35 cellular contexts compared by ENCODE assay signal in genomic region chr5:146703899-146704298, GRCh38.
A peak's percentile ranks its signal among the peaks of the same experiment; 100 is the strongest.
DNase-seq lines count a peak whose midpoint lies in the region; ATAC-seq, FAIRE-seq and TF ChIP-seq lines count a peak whose summit lies in the region.
"Had no signal": no experiment of that assay in that cellular context is flagged by ENCODE, and none has a peak within 500 bp of the region (broad histone marks: within the 10 kb centered on the region; RNA-seq: fewer than 3 reads in every experiment).

No MANE protein-coding gene starts in this region.

- ATAC-seq in natural killer cell (no peak), mucosa of descending colon (no peak), HG03354 (IDR thresholded peaks at IDR 0.05; ENCODE audit: poor library complexity, severe bottlenecking, unreplicated experiment) (no peak)
- ATAC-seq in natural killer cell treated with Interleukin-12 subunit alpha and Interleukin-12 subunit beta and Interleukin-15 and Interleukin-18, amount 100 ng/mL, for 72 hours: no peak
- ATAC-seq: activated CD4-positive, alpha-beta T cell treated with anti-CD3 and anti-CD28 coated beads for 36 hours; activated CD8-positive, alpha-beta T cell treated with anti-CD3 and anti-CD28 coated beads for 36 hours had no signal

- H3K4me2 ChIP-seq in keratinocyte (ENCODE audit: control insufficient read depth, extremely low read depth, insufficient read depth, low read depth, low read length): peak overlapping the region; percentile 69
- no peak overlapping the region for H3K4me2 ChIP-seq in mesendoderm (ENCODE audit: low read length)
- H3K4me2 ChIP-seq: KMS-11 had no signal

- H3K4me3 Mint-ChIP-seq in natural killer cell: no peak overlapping the region
- H3K4me3 Mint-ChIP-seq in natural killer cell treated with Interleukin-12 subunit alpha and Interleukin-12 subunit beta and Interleukin-15 and Interleukin-18, amount 100 ng/mL, for 72 hours: no peak overlapping the region
- H3K4me3 Mint-ChIP-seq: activated CD4-positive, alpha-beta T cell treated with anti-CD3 and anti-CD28 coated beads for 36 hours; activated CD8-positive, alpha-beta T cell treated with anti-CD3 and anti-CD28 coated beads for 36 hours; CD14-positive monocyte; neural progenitor cell had no signal

- no peaks in the 10 kb centered on the region for H3K36me3 ChIP-seq in bronchial epithelial cell (ENCODE audit: control insufficient read depth, insufficient read depth, low read length)
- H3K36me3 ChIP-seq in keratinocyte (ENCODE audit: control insufficient read depth in 2 of 2, extremely low read depth in 1 of 2, insufficient read depth in 2 of 2, low read length in 2 of 2): no peaks in the 10 kb centered on the region
- H3K36me3 ChIP-seq in mesendoderm (ENCODE audit: control insufficient read depth, insufficient read depth, low read length): no peaks in the 10 kb centered on the region
- H3K36me3 ChIP-seq in mucosa of descending colon (ENCODE audit: low read depth): no peaks in the 10 kb centered on the region
- H3K36me3 ChIP-seq: neural progenitor cell, right atrium auricular region had no signal

- FAIRE-seq in bronchial epithelial cell (lab: Jason Lieb, UNC): no peak
- no peak for FAIRE-seq in keratinocyte (lab: Jason Lieb, UNC)
- FAIRE-seq: colon, H1, small intestine had no signal

- no peak overlapping the region for H3K18ac ChIP-seq in mesendoderm (ENCODE audit: low read length)

- H3K4me1 Mint-ChIP-seq in natural killer cell: peaks cover 40 to 56% of the 10 kb centered on the region in 2 donors
- peaks cover 22 to 26% of the 10 kb centered on the region in 2 donors for H3K4me1 Mint-ChIP-seq in natural killer cell treated with Interleukin-12 subunit alpha and Interleukin-12 subunit beta and Interleukin-15 and Interleukin-18, amount 100 ng/mL, for 72 hours (ENCODE audit: low read depth in 2 of 2)
- H3K4me1 Mint-ChIP-seq: activated CD4-positive, alpha-beta T cell treated with anti-CD3 and anti-CD28 coated beads for 36 hours had no signal

- dilution Hi-C loops in keratinocyte (cut with MboI; ENCODE audit: extremely low pct_ligation_motif_present, low sequenced_read_pairs): no loop called here

- H3K9me1 ChIP-seq in keratinocyte (ENCODE audit: control insufficient read depth, extremely low read depth, insufficient read depth, low read length): no peaks in the 10 kb centered on the region

- H3K79me1 ChIP-seq in mesendoderm (ENCODE audit: low read length): no peaks in the 10 kb centered on the region

- no peak overlapping the region for H2AFZ ChIP-seq in keratinocyte (ENCODE audit: control insufficient read depth, low read length)
- H2AFZ ChIP-seq: neural progenitor cell had no signal

- no peaks in the 10 kb centered on the region for H3K27me3 ChIP-seq in bronchial epithelial cell (ENCODE audit: control insufficient read depth, insufficient read depth, low read length)
- no peaks in the 10 kb centered on the region for H3K27me3 ChIP-seq in keratinocyte (ENCODE audit: control insufficient read depth, extremely low read depth, insufficient read depth, low read length)
- H3K27me3 ChIP-seq in mesendoderm (ENCODE audit: insufficient read depth, low read length, poor library complexity): no peaks in the 10 kb centered on the region
- H3K27me3 ChIP-seq: neural progenitor cell, right atrium auricular region had no signal

- H3K9ac ChIP-seq in keratinocyte (ENCODE audit: control insufficient read depth, extremely low read depth, insufficient read depth, low read length) (no peak overlapping the region), mesendoderm (ENCODE audit: low read length) (no peak overlapping the region)
- H3K9ac ChIP-seq: KMS-11, neural progenitor cell had no signal

- H3K79me2 ChIP-seq in keratinocyte (ENCODE audit: control insufficient read depth, insufficient read depth, low read length): no peaks in the 10 kb centered on the region
- no peaks in the 10 kb centered on the region for H3K79me2 ChIP-seq in mesendoderm (ENCODE audit: control insufficient read depth, insufficient read depth, low read length)

- WGBS in mesendoderm (ENCODE audit: extremely low coverage, insufficient coverage, low lambda C conversion rate): no CpG with 5 or more reads among the region's 1 CpG

- TF ChIP-seq CTCF in natural killer cell (IDR thresholded peaks at IDR 0.05) (no peak), bronchial epithelial cell (IDR thresholded peaks at IDR 0.05; ENCODE audit: insufficient read depth, low read length, severe bottlenecking) (no peak), keratinocyte (optimal IDR thresholded peaks at IDR 0.05 in 1 of 3, IDR thresholded peaks at IDR 0.05 in 1 of 3, conservative IDR thresholded peaks at IDR 0.05 in 1 of 3; ENCODE audit: extremely low read depth in 1 of 3, insufficient read depth in 2 of 3, low read length in 3 of 3) (no peak), mucosa of descending colon (IDR thresholded peaks at IDR 0.05) (no peak)

- H3K4me3 ChIP-seq in bronchial epithelial cell (ENCODE audit: low read depth, low read length) (no peak overlapping the region), keratinocyte (ENCODE audit: control insufficient read depth in 2 of 3, extremely low read depth in 1 of 3, insufficient read depth in 2 of 3, low read depth in 1 of 3, low read length in 3 of 3) (no peak overlapping the region), mesendoderm (ENCODE audit: low read length) (no peak overlapping the region), mucosa of descending colon (no peak overlapping the region)
- H3K4me3 ChIP-seq: lung, neural progenitor cell, right atrium auricular region had no signal

- no peaks in the 10 kb centered on the region for H4K20me1 ChIP-seq in keratinocyte (ENCODE audit: control insufficient read depth, extremely low read depth, insufficient read depth, low read length)

- no peak overlapping the region for H3K56ac ChIP-seq in mesendoderm (ENCODE audit: low read length)

- H3K9me3 Mint-ChIP-seq in natural killer cell: no peaks in the 10 kb centered on the region
- no peaks in the 10 kb centered on the region for H3K9me3 Mint-ChIP-seq in natural killer cell treated with Interleukin-12 subunit alpha and Interleukin-12 subunit beta and Interleukin-15 and Interleukin-18, amount 100 ng/mL, for 72 hours
- H3K9me3 Mint-ChIP-seq: activated CD8-positive, alpha-beta T cell treated with anti-CD3 and anti-CD28 coated beads for 36 hours; activated T-helper 2 cell treated with anti-CD3 and anti-CD28 coated beads, Interferon-gamma antibody, Interleukin-2, Interleukin-4, amounts not matched to agents 10 μg/mL and 5 μg/mL and 100 μg/mL, durations not matched to agents 14 hours and 24 hours and 36 hours; neural progenitor cell had no signal

- H2BK5ac ChIP-seq in mesendoderm (ENCODE audit: low read length): no peak overlapping the region

- no peak overlapping the region for H3K23ac ChIP-seq in mesendoderm (ENCODE audit: low read length)

- H4K8ac ChIP-seq in mesendoderm (ENCODE audit: low read depth, low read length): no peak overlapping the region

- H3K4me1 ChIP-seq in keratinocyte (ENCODE audit: control insufficient read depth, extremely low read depth, insufficient read depth, low read length) (peaks cover 30% of the 10 kb centered on the region), mesendoderm (ENCODE audit: control insufficient read depth, low read depth, low read length) (peaks cover 16% of the 10 kb centered on the region), mucosa of descending colon (ENCODE audit: low read depth) (no peaks in the 10 kb centered on the region)
- H3K4me1 ChIP-seq: Caco-2, right atrium auricular region had no signal

- no peak overlapping the region for H2BK120ac ChIP-seq in mesendoderm (ENCODE audit: low read depth, low read length)

- peak overlapping the region; percentile 18 to 56 for H3K27ac Mint-ChIP-seq in natural killer cell
- peak overlapping the region in 1 of 2 donors; percentile 56 for H3K27ac Mint-ChIP-seq in natural killer cell treated with Interleukin-12 subunit alpha and Interleukin-12 subunit beta and Interleukin-15 and Interleukin-18, amount 100 ng/mL, for 72 hours
- H3K27ac Mint-ChIP-seq: activated CD4-positive, alpha-beta T cell treated with anti-CD3 and anti-CD28 coated beads for 36 hours; activated CD8-positive, alpha-beta T cell treated with anti-CD3 and anti-CD28 coated beads for 36 hours; activated T-helper 2 cell treated with anti-CD3 and anti-CD28 coated beads, Interferon-gamma antibody, Interleukin-2, Interleukin-4, amounts not matched to agents 10 μg/mL and 5 μg/mL and 100 μg/mL, durations not matched to agents 14 hours and 24 hours and 36 hours; CD14-positive monocyte; neural progenitor cell had no signal

- H3K9me3 ChIP-seq in keratinocyte (ENCODE audit: control insufficient read depth, low read depth, low read length) (no peaks in the 10 kb centered on the region), mucosa of descending colon (no peaks in the 10 kb centered on the region)
- H3K9me3 ChIP-seq: Caco-2, right atrium auricular region had no signal

- H3K27me3 Mint-ChIP-seq in natural killer cell (ENCODE audit: low read depth in 2 of 2): no peaks in the 10 kb centered on the region
- H3K27me3 Mint-ChIP-seq in natural killer cell treated with Interleukin-12 subunit alpha and Interleukin-12 subunit beta and Interleukin-15 and Interleukin-18, amount 100 ng/mL, for 72 hours: no peaks in the 10 kb centered on the region
- H3K27me3 Mint-ChIP-seq: activated CD4-positive, alpha-beta T cell treated with anti-CD3 and anti-CD28 coated beads for 36 hours; activated CD8-positive, alpha-beta T cell treated with anti-CD3 and anti-CD28 coated beads for 36 hours had no signal

- H3K4ac ChIP-seq in mesendoderm (ENCODE audit: low read depth, low read length): no peak overlapping the region

- H3K27ac ChIP-seq in keratinocyte (ENCODE audit: control insufficient read depth, insufficient read depth, low read length) (peak overlapping the region; percentile 70), mesendoderm (ENCODE audit: low read depth, low read length) (no peak overlapping the region)
- H3K27ac ChIP-seq: KMS-11, neural progenitor cell, right atrium auricular region, VCaP had no signal

- intact Hi-C loops in natural killer cell (cut with micrococcal nuclease): loop anchor here (10.0 kb wide), 1 partner anchor 91 kb away; no protein-coding TSS in a partner anchor
- intact Hi-C loops in mucosa of descending colon (cut with DNase I, micrococcal nuclease): no loop called here

- H3K36me3 Mint-ChIP-seq in natural killer cell: no peaks in the 10 kb centered on the region
- peaks cover 5% of the 10 kb centered on the region for H3K36me3 Mint-ChIP-seq in natural killer cell treated with Interleukin-12 subunit alpha and Interleukin-12 subunit beta and Interleukin-15 and Interleukin-18, amount 100 ng/mL, for 72 hours
- H3K36me3 Mint-ChIP-seq: CD14-positive monocyte had no signal

- H4K5ac ChIP-seq in mesendoderm (ENCODE audit: low read length): no peak overlapping the region

- DNase-seq in natural killer cell (no peak), bronchial epithelial cell (ENCODE audit: low read depth) (peak; percentile 98), keratinocyte (ENCODE audit: low read depth, low spot score) (peak; percentile 75), middle frontal gyrus (ENCODE audit: extremely low spot score, low spot score) (no peak), mesendoderm (no peak), mucosa of descending colon (no peak)
- no peak for DNase-seq in natural killer cell treated with Interleukin-12 subunit alpha and Interleukin-12 subunit beta and Interleukin-15 and Interleukin-18, amount 100 ng/mL, for 72 hours (ENCODE audit: low spot score)
- DNase-seq: activated CD4-positive, alpha-beta T cell treated with anti-CD3 and anti-CD28 coated beads for 36 hours; activated CD8-positive, alpha-beta memory T cell treated with anti-CD3 and anti-CD28 coated beads, Interleukin-2, amount 50 U/mL, for 48 hours; activated CD8-positive, alpha-beta T cell treated with anti-CD3 and anti-CD28 coated beads for 36 hours; activated naive CD4-positive, alpha-beta T cell treated with anti-CD3 and anti-CD28 coated beads, Interleukin-2, amount 50 U/mL, for 16 hours; amniotic stem cell; Caco-2; DMS79 treated with DMSO at 0.1 percent for 48 hours; GF-D8; head of caudate nucleus; NCI-H1417 treated with DMSO at 0.1 percent for 48 hours; NCI-H2029 treated with DMSO at 0.1 percent for 48 hours; NCI-H2227 treated with DMSO at 0.1 percent for 48 hours; NCI-H526 treated with DMSO at 0.1 percent for 48 hours; SIG-M5; small intestine; stimulated activated naive CD4-positive, alpha-beta T cell treated with Interleukin-2 at 50 U/mL for 16 hours; SW 1271; T-helper 9 cell had no signal

- no peak overlapping the region for H2BK15ac ChIP-seq in mesendoderm (replicated peaks; ENCODE audit: low read depth)

- H2AK5ac ChIP-seq in mesendoderm (ENCODE audit: low read length): no peak overlapping the region

Comparison
In these comparisons a context has a peak if more than half of its experiments do, and no peak if none do; other contexts are left out.
1. DNase-seq: peak in bronchial epithelial cell (single experiment) and keratinocyte (single experiment); none in natural killer cell (single experiment), natural killer cell treated with Interleukin-12 subunit alpha and Interleukin-12 subunit beta and Interleukin-15 and Interleukin-18, amount 100 ng/mL, for 72 hours (single experiment), middle frontal gyrus (single experiment), mesendoderm (single experiment) and mucosa of descending colon (0 of 3).